ENCODE assay signal across 20 cellular contexts in genomic region chr6:6981923-6982322, GRCh38.
A peak's percentile ranks its signal among the peaks of the same experiment; 100 is the strongest.
DNase-seq lines count a peak whose midpoint lies in the region; ATAC-seq and TF ChIP-seq lines count a peak whose summit lies in the region.
"Had no signal": no experiment of that assay in that cellular context is flagged by ENCODE, and none has a peak within 500 bp of the region (broad histone marks: within the 10 kb centered on the region; RNA-seq: fewer than 3 reads in every experiment).

No MANE protein-coding gene starts in this region.

- H3K9me2 ChIP-seq in PC-3 (replicated peaks; ENCODE audit: low read length), result no peaks in the 10 kb centered on the region

- H4K20me1 ChIP-seq in PC-3 (ENCODE audit: low read length), result no peaks in the 10 kb centered on the region

- H3K36me3 Mint-ChIP-seq in Calu3 (ENCODE audit: insufficient read depth, unreplicated experiment), result no peaks in the 10 kb centered on the region
- H3K36me3 Mint-ChIP-seq: CD14-positive monocyte had no signal

- no peak overlapping the region for H3K9ac ChIP-seq in PC-3 (ENCODE audit: low read length)
- H3K9ac ChIP-seq in parathyroid adenoma, result no peak overlapping the region

- H2AFZ ChIP-seq in PC-3 (ENCODE audit: low read length), result no peak overlapping the region
- H2AFZ ChIP-seq in parathyroid adenoma, result no peak overlapping the region

- no peak for TF ChIP-seq CTCF in Calu3 (IDR thresholded peaks at IDR 0.05; ENCODE audit: unreplicated experiment)
- TF ChIP-seq CTCF in PC-3 (conservative IDR thresholded peaks at IDR 0.05; ENCODE audit: low read depth, low read length), result no peak
- TF ChIP-seq CTCF in foreskin keratinocyte (conservative IDR thresholded peaks at IDR 0.05), result no peak
- no peak for TF ChIP-seq CTCF in parathyroid adenoma (IDR thresholded peaks at IDR 0.05)

- H3K4me3 ChIP-seq in PC-3 (ENCODE audit: low read length) (no peak overlapping the region), parathyroid adenoma (ENCODE audit: low read depth, low read length) (no peak overlapping the region)
- no peak overlapping the region for H3K4me3 ChIP-seq in effector memory CD4-positive, alpha-beta T cell (ENCODE audit: insufficient read depth, low read depth, low read length, poor library complexity, severe bottlenecking)
- H3K4me3 ChIP-seq: A549, Peyer's patch had no signal

- H3K9me3 ChIP-seq in PC-3 (ENCODE audit: low read length) (no peaks in the 10 kb centered on the region), parathyroid adenoma (ENCODE audit: control insufficient read depth, low read length) (no peaks in the 10 kb centered on the region)
- no peaks in the 10 kb centered on the region for H3K9me3 ChIP-seq in effector memory CD4-positive, alpha-beta T cell (ENCODE audit: control insufficient read depth, low read length)
- H3K9me3 ChIP-seq: A549, Caco-2, Peyer's patch had no signal

- no peak overlapping the region for H3K4me3 Mint-ChIP-seq in Calu3 (ENCODE audit: low read depth, unreplicated experiment)
- H3K4me3 Mint-ChIP-seq: CD14-positive monocyte had no signal

- DNase-seq in Calu3 (peak; percentile 24), PC-3 (peak; percentile 50), foreskin keratinocyte (peak; percentile 37 to 69), ecto neural progenitor cell (ENCODE audit: low spot score) (no peak)
- no peak for DNase-seq in effector memory CD4-positive, alpha-beta T cell
- DNase-seq: Caco-2, DND-41, GDM1, HCEC 1CT, NCI-H1092 treated with DMSO at 0.1 percent for 48 hours, NCI-H187, NCI-H446, NCI-H774, SIG-M5 had no signal

- H3K27ac ChIP-seq in PC-3 (ENCODE audit: low read length) (no peak overlapping the region), foreskin keratinocyte (no peak overlapping the region), parathyroid adenoma (no peak overlapping the region)
- no peak overlapping the region for H3K27ac ChIP-seq in effector memory CD4-positive, alpha-beta T cell (ENCODE audit: insufficient read depth, low read length, poor library complexity, severe bottlenecking)
- H3K27ac ChIP-seq: A549, Peyer's patch had no signal

- no peaks in the 10 kb centered on the region for H3F3A ChIP-seq in PC-3 (ENCODE audit: low read length, unreplicated experiment)

- no TSS peak for BruUV-seq in Calu3 (replicated peaks; lab: Mats Ljungman, UMichigan)
- no TSS peak for BruUV-seq in PC-3 (replicated peaks; lab: Mats Ljungman, UMichigan)

- H3K9me3 Mint-ChIP-seq in Calu3 (ENCODE audit: low read depth, unreplicated experiment), result peaks cover 2% of the 10 kb centered on the region

- no peaks in the 10 kb centered on the region for H3K27me3 Mint-ChIP-seq in Calu3 (ENCODE audit: unreplicated experiment)

- no peaks in the 10 kb centered on the region for H3K36me3 ChIP-seq in PC-3 (ENCODE audit: low read depth, low read length)
- H3K36me3 ChIP-seq in parathyroid adenoma (ENCODE audit: control insufficient read depth, insufficient read depth, low read length), result no peaks in the 10 kb centered on the region
- no peaks in the 10 kb centered on the region for H3K36me3 ChIP-seq in effector memory CD4-positive, alpha-beta T cell (ENCODE audit: control insufficient read depth, insufficient read depth, low read length)
- H3K36me3 ChIP-seq: Peyer's patch had no signal

- peaks cover 19% of the 10 kb centered on the region for H3K4me1 Mint-ChIP-seq in Calu3 (ENCODE audit: low read depth, unreplicated experiment)

- POLR2A ChIA-PET in PC-3 (lab: Charles Lee; ENCODE audit: unreplicated experiment), result no interaction called here

- H3K79me2 ChIP-seq in PC-3 (ENCODE audit: low read length) (no peaks in the 10 kb centered on the region), parathyroid adenoma (no peaks in the 10 kb centered on the region)

- H3K27me3 ChIP-seq in PC-3 (ENCODE audit: low read length) (no peaks in the 10 kb centered on the region), foreskin keratinocyte (no peaks in the 10 kb centered on the region), parathyroid adenoma (ENCODE audit: control insufficient read depth, insufficient read depth, low read length) (no peaks in the 10 kb centered on the region)
- no peaks in the 10 kb centered on the region for H3K27me3 ChIP-seq in effector memory CD4-positive, alpha-beta T cell (replicated peaks; ENCODE audit: control insufficient read depth, insufficient read depth, low read length, poor library complexity, severe bottlenecking)
- H3K27me3 ChIP-seq: Peyer's patch had no signal

- CTCF ChIA-PET in Calu3 (lab: Charles Lee), result no interaction called here
- CTCF ChIA-PET in PC-3 (lab: Charles Lee), result no interaction called here

- intact Hi-C loops in Calu3 (cut with micrococcal nuclease; ENCODE audit: unreplicated experiment), result no loop called here
- intact Hi-C loops in PC-3 (cut with micrococcal nuclease), result no loop called here

- ATAC-seq in PC-3, result peak; percentile 42
- peak; percentile 78 for ATAC-seq in foreskin keratinocyte
- ATAC-seq in GM19467 (IDR thresholded peaks at IDR 0.05; ENCODE audit: unreplicated experiment), result no peak
- no peak for ATAC-seq in HG03108 (IDR thresholded peaks at IDR 0.05; ENCODE audit: unreplicated experiment)
- ATAC-seq: A549 had no signal

- H3K4me2 ChIP-seq in PC-3 (ENCODE audit: low read length) (no peak overlapping the region), parathyroid adenoma (ENCODE audit: low read length) (peak overlapping the region; percentile 39)
- H3K4me2 ChIP-seq: A549 had no signal

- H3K4me1 ChIP-seq in PC-3 (ENCODE audit: insufficient read depth, low read length) (peaks cover 16% of the 10 kb centered on the region), foreskin keratinocyte (peaks cover 4% of the 10 kb centered on the region), parathyroid adenoma (no peaks in the 10 kb centered on the region)
- H3K4me1 ChIP-seq in effector memory CD4-positive, alpha-beta T cell (ENCODE audit: control insufficient read depth, insufficient read depth, low read length, poor library complexity, severe bottlenecking), result no peaks in the 10 kb centered on the region
- H3K4me1 ChIP-seq: A549 had no signal

- H3K27ac Mint-ChIP-seq in Calu3 (ENCODE audit: unreplicated experiment), result peak overlapping the region; percentile 19

Comparison
In these comparisons a context has a peak if more than half of its experiments do, and no peak if none do; other contexts are left out.
1. DNase-seq: peak in Calu3 (single experiment), PC-3 (single experiment) and foreskin keratinocyte (2 of 2); none in ecto neural progenitor cell (single experiment) and effector memory CD4-positive, alpha-beta T cell (0 of 3).
2. ATAC-seq: peak in PC-3 (single experiment) and foreskin keratinocyte (single experiment); none in GM19467 (single experiment) and HG03108 (single experiment).